Comparison of ENCODE assay signal across 8 cellular contexts in the genomic region with DNA sequence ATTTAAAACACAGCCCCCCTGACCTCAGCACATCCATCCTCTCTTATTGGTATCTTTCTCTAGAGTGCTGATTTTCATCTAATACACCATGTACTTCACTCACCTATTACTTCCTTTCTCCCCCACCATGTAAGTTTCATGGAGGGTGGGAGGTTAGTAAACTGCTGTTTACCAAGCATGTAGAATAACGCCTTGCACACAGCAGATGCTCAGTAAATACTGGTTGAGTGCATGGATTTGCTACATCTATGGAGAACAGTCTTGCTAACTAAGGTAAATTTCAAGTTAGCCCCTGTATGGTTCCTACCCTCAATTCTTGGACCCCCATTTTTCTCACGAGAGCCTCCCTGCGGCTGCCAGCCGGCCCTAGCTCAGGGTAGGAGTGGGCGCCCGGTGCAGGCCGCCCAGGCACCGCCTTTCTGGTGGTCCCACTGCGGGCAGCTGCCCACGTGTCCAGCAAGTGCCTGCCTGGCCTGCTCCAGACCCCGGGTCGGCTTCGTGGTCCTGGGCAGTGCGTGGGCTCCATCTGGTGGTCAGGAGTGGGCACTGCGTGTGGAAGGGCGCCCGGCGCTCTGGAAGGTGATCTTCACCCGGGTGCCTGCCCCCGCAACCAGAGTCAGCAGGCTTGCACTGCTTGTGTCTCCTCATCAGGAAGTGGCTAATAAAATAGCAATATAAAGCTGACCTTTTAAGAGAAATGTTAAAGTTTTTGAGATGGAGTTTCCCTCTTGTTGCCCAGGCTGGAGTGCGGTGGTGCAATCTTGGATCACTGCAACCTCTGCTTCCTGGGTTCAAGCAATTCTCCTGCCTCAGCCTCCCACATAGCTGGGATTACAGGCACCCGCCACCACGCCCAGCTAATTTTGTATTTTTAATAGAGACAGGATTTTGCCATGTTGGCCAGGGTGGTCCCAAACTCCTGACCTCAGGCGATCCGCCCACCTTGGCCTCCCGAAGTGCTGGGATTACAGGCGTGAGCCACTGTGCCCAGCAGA.
DNase-seq lines count a peak whose midpoint lies in the region; ATAC-seq, FAIRE-seq and TF ChIP-seq lines count a peak whose summit lies in the region.

No MANE protein-coding gene starts in this region.

- H3K4me3 ChIP-seq in A549: no peak overlapping the region
- H3K4me3 ChIP-seq in colonic mucosa: no peak overlapping the region
- no peak overlapping the region for H3K4me3 ChIP-seq in liver (ENCODE audit: low read depth in 1 of 3, low read length in 3 of 3)

- peak; percentile 80 to 83 for TF ChIP-seq RAD21 in A549 (conservative IDR thresholded peaks at IDR 0.05 in 1 of 2, IDR thresholded peaks at IDR 0.05 in 1 of 2)
- TF ChIP-seq RAD21 in liver (IDR thresholded peaks at IDR 0.05): peak; percentile 93 to 98

- H3K4me2 ChIP-seq in A549: peak overlapping the region; percentile 42; the same call in 1 of the 3 replicates

- in situ Hi-C loops in GM13977 (cut with MboI; ENCODE audit: low pct_unique_long_range_greater_than_20kb, low sequenced_read_pairs, unreplicated experiment): loop anchor here (25.0 kb wide), 1 partner anchor 311 kb away; no protein-coding TSS in a partner anchor

- POLR2A ChIA-PET in A549 (lab: Yijun Ruan, JAX): no interaction called here

- DNase-seq in A549 (ENCODE audit: low read depth in 1 of 2, low spot score in 1 of 2) (peak; percentile 69 to 95), GM13977 (ENCODE audit: low spot score) (peak; percentile 91), NCI-H2171 (lab: John Stamatoyannopoulos, UW) (peak; percentile 42), colonic mucosa (peak; percentile 63)
- DNase-seq in activated CD4-positive, alpha-beta T cell treated with anti-CD3 and anti-CD28 coated beads for 24 hours (ENCODE audit: low read depth in 2 of 2): peak; percentile 36 to 43
- DNase-seq in stimulated activated CD4-positive, alpha-beta T cell treated with anti-CD3 and anti-CD28 coated beads, TNF-alpha, amount 100 ng/mL, for 24 hours (ENCODE audit: low read depth in 3 of 3): peak; percentile 28 to 54 (median 31)

- CTCF ChIA-PET in A549 (lab: Yijun Ruan, JAX): interaction anchor here (0.5 to 4.6 kb wide), 53 partner anchors 8 to 1461 kb away, joined by 3 to 53 read pairs (median 5); a partner anchor contains a TSS

- TF ChIP-seq POLR2A in A549 (IDR thresholded peaks at IDR 0.05; ENCODE audit: low read length): no peak

- FAIRE-seq in A549 (lab: Jason Lieb, UNC): no peak

- intact Hi-C loops in colonic mucosa (cut with DNase I): loop anchor here (10.0 kb wide), 1 partner anchor 61 kb away; a partner anchor contains a TSS

- H3K27ac ChIP-seq in A549 (peak overlapping the region; percentile 59 to 62; a peak in 2 of 6 replicates), colonic mucosa (no peak overlapping the region), liver (ENCODE audit: low read depth in 1 of 2, low read length in 2 of 2) (peak overlapping the region; percentile 92 to 96)

- H3K9me3 ChIP-seq in A549: no peaks in the 10 kb centered on the region
- no peaks in the 10 kb centered on the region for H3K9me3 ChIP-seq in colonic mucosa
- no peaks in the 10 kb centered on the region for H3K9me3 ChIP-seq in liver (ENCODE audit: control insufficient read depth in 4 of 4, low read length in 3 of 4)

- TF ChIP-seq CTCF in A549 (IDR thresholded peaks at IDR 0.05): peak; percentile 86
- TF ChIP-seq CTCF in GM13977 (IDR thresholded peaks at IDR 0.05; ENCODE audit: extremely low read depth, insufficient read depth, missing control alignments): peak; percentile 97
- TF ChIP-seq CTCF in colonic mucosa (IDR thresholded peaks at IDR 0.05): peak; percentile 98
- peak; percentile 98 for TF ChIP-seq CTCF in liver (IDR thresholded peaks at IDR 0.05; ENCODE audit: low read depth, low read length, missing input control)

- TF ChIP-seq EP300 in A549 (IDR thresholded peaks at IDR 0.05): no peak

- H3K4me1 ChIP-seq in A549 (peaks cover 20% of the 10 kb centered on the region; the same call in 2 of the 3 replicates), colonic mucosa (peaks cover 10% of the 10 kb centered on the region), liver (ENCODE audit: control insufficient read depth in 4 of 4, insufficient read depth in 4 of 4, low read length in 3 of 4) (peaks cover 0 to 23% (median 9%) of the 10 kb centered on the region in 4 donors)

- 38% methylated on average over 20 of the region's 27 CpGs for WGBS in A549 (ENCODE audit: missing lambda C conversion rate)
- 23% methylated on average over 27 of the region's 27 CpGs for WGBS in liver

- H3K9ac ChIP-seq in colonic mucosa (ENCODE audit: low read depth in 2 of 2, low read length in 2 of 2) (no peak overlapping the region), liver (ENCODE audit: low read depth in 1 of 2, low read length in 2 of 2) (no peak overlapping the region)

- ATAC-seq in A549 (peak; percentile 74 to 86), HG02970 (IDR thresholded peaks at IDR 0.05; ENCODE audit: low FRiP score, unreplicated experiment) (peak; percentile 63)

- H3K27me3 ChIP-seq in colonic mucosa (no peaks in the 10 kb centered on the region), liver (ENCODE audit: control insufficient read depth in 4 of 4, insufficient read depth in 4 of 4, low read length in 3 of 4) (no peaks in the 10 kb centered on the region)

- H3K36me3 ChIP-seq in colonic mucosa: no peaks in the 10 kb centered on the region
- peaks cover 0 to 6% (median 3%) of the 10 kb centered on the region in 4 donors for H3K36me3 ChIP-seq in liver (ENCODE audit: control insufficient read depth in 4 of 4, insufficient read depth in 3 of 4, low read depth in 1 of 4, low read length in 3 of 4)

TF ChIP-seq in A549, 52 proteins besides CTCF, POLR2A, EP300 and RAD21:
- TF ChIP-seq EHF (CRISPR knock-in tag; IDR thresholded peaks at IDR 0.05) (no peak), MYC (IDR thresholded peaks at IDR 0.05; ENCODE audit: borderline replicate concordance, low read length) (no peak), FOSL2 (IDR thresholded peaks at IDR 0.05) (no peak), FOSL2 (CRISPR knock-in tag; IDR thresholded peaks at IDR 0.05) (no peak), SMC3 (IDR thresholded peaks at IDR 0.05) (peak; percentile 72), TP53 (CRISPR knock-in tag; IDR thresholded peaks at IDR 0.05) (no peak), CBX2 (IDR thresholded peaks at IDR 0.05; ENCODE audit: borderline replicate concordance, low read depth) (no peak), MAFK (IDR thresholded peaks at IDR 0.05; ENCODE audit: partially characterized antibody) (no peak)
- TF ChIP-seq, protein P1, sequence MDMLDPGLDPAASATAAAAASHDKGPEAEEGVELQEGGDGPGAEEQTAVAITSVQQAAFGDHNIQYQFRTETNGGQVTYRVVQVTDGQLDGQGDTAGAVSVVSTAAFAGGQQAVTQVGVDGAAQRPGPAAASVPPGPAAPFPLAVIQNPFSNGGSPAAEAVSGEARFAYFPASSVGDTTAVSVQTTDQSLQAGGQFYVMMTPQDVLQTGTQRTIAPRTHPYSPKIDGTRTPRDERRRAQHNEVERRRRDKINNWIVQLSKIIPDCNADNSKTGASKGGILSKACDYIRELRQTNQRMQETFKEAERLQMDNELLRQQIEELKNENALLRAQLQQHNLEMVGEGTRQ (IDR thresholded peaks at IDR 0.05): peak; percentile 34; the same call in 1 of the 2 replicates
- TF ChIP-seq, protein P2, sequence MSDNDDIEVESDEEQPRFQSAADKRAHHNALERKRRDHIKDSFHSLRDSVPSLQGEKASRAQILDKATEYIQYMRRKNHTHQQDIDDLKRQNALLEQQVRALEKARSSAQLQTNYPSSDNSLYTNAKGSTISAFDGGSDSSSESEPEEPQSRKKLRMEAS (IDR thresholded peaks at IDR 0.05): peak; percentile 63

TF ChIP-seq in liver, 16 proteins besides CTCF, POLR2A, EP300 and RAD21:
- TF ChIP-seq HNF4A (conservative IDR thresholded peaks at IDR 0.05): peak; percentile 18 to 56
- no peak for TF ChIP-seq SP1 (IDR thresholded peaks at IDR 0.05)
- peak in 1 of 2 donors; percentile 34 for TF ChIP-seq RXRA (IDR thresholded peaks at IDR 0.05)
- TF ChIP-seq EGR1 (IDR thresholded peaks at IDR 0.05; ENCODE audit: low read depth in 2 of 2): peak in 1 of 2 donors; percentile 67

Comparison
In these comparisons a context has a peak if more than half of its experiments do, and no peak if none do; other contexts are left out.
1. DNase-seq: peak in every context shown above with its lines; median percentile 91 in GM13977; 82 in A549; 63 in colonic mucosa; 42 in NCI-H2171; 40 in activated CD4-positive, alpha-beta T cell treated with anti-CD3 and anti-CD28 coated beads for 24 hours; 31 in stimulated activated CD4-positive, alpha-beta T cell treated with anti-CD3 and anti-CD28 coated beads, TNF-alpha, amount 100 ng/mL, for 24 hours.